In the genomic region with DNA sequence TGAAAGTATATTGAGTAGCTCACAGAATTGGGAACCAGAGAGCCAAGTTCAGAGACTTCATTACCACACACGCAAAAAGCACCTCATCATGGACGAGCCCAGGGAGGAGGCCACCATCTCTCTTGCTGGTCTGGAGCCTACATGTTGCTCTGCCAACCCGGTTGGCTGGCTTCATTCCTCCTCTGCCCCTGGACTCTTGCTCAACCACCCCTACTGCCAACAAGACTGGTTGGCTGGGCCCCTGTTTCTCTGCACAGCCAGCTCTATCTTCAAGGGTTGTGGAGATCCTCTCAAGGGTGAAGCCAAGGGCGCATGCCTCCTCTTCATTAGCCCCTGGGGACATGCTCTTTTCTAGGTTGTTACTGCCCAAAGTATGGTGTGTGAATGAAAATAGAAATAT, we compare ENCODE assay signal across 20 cellular contexts.
DNase-seq lines count a peak whose midpoint lies in the region; ATAC-seq and TF ChIP-seq lines count a peak whose summit lies in the region.
"Had no signal": no experiment of that assay in that cellular context is flagged by ENCODE, and none has a peak within 500 bp of the region (broad histone marks: within the 10 kb centered on the region; RNA-seq: fewer than 3 reads in every experiment).

No MANE protein-coding gene starts in this region.

- H3K4me2 ChIP-seq in Loucy (ENCODE audit: low read depth, low read length, poor library complexity, severe bottlenecking), result peak overlapping the region; percentile 26
- H3K4me2 ChIP-seq: A549; BLaER1 treated with 17β-estradiol and CSF1 and Interleukin-3, amounts not matched to agents 10 nM and 100 nM had no signal

- TF ChIP-seq CTCF in Loucy (conservative IDR thresholded peaks at IDR 0.05; ENCODE audit: low read length) (no peak), esophagus muscularis mucosa (IDR thresholded peaks at IDR 0.05) (no peak), nephron (IDR thresholded peaks at IDR 0.05; ENCODE audit: unreplicated experiment in 3 of 3) (no peak), Caco-2 (IDR thresholded peaks at IDR 0.05; ENCODE audit: insufficient read depth in 1 of 2, low read depth in 1 of 2, low read length in 1 of 2, severe bottlenecking in 1 of 2, unreplicated experiment in 1 of 2) (no peak)

- H3K4me1 ChIP-seq in Loucy (ENCODE audit: insufficient read depth, low read length, poor library complexity, severe bottlenecking) (peaks cover 17% of the 10 kb centered on the region), esophagus muscularis mucosa (peaks cover 4 to 35% (median 26%) of the 10 kb centered on the region in 4 donors), Caco-2 (no peaks in the 10 kb centered on the region)
- H3K4me1 ChIP-seq: A549, BE2C had no signal

- CTCF ChIA-PET in Caco-2 (lab: Charles Lee), result no interaction called here

- intact Hi-C loops in esophagus muscularis mucosa (cut with DNase I), result no loop called here
- intact Hi-C loops in Right ventricle myocardium superior (cut with DNase I), result no loop called here
- intact Hi-C loops in Caco-2 (cut with micrococcal nuclease; ENCODE audit: unreplicated experiment), result no loop called here

- H3K9ac ChIP-seq in Loucy (ENCODE audit: low read depth, low read length, poor library complexity, severe bottlenecking), result peak overlapping the region; percentile 12
- H3K9ac ChIP-seq: BLaER1 treated with 17β-estradiol and CSF1 and Interleukin-3, amounts not matched to agents 10 nM and 100 nM; GM23248 had no signal

- no peaks in the 10 kb centered on the region for H3K9me2 ChIP-seq in Loucy (replicated peaks; ENCODE audit: low read depth, low read length)

- H3K9me3 Mint-ChIP-seq in nephron (peaks cover under 1% of the 10 kb centered on the region), Caco-2 (ENCODE audit: unreplicated experiment) (peaks cover 13% of the 10 kb centered on the region)
- H3K9me3 Mint-ChIP-seq: CD4-positive, alpha-beta memory T cell had no signal

- H3K36me3 ChIP-seq in Loucy (ENCODE audit: insufficient read depth, low read length) (no peaks in the 10 kb centered on the region), esophagus muscularis mucosa (no peaks in the 10 kb centered on the region), Caco-2 (ENCODE audit: control insufficient read depth, insufficient read depth, low read length) (no peaks in the 10 kb centered on the region)
- H3K36me3 ChIP-seq: BE2C; BLaER1 treated with 17β-estradiol and CSF1 and Interleukin-3, amounts not matched to agents 10 nM and 100 nM had no signal

- no peak for ATAC-seq in Right ventricle myocardium superior (ENCODE audit: poor library complexity)
- ATAC-seq: A549 had no signal

- no peak overlapping the region for H3K4me3 Mint-ChIP-seq in nephron
- no peak overlapping the region for H3K4me3 Mint-ChIP-seq in Caco-2 (ENCODE audit: unreplicated experiment)
- H3K4me3 Mint-ChIP-seq: CD4-positive, alpha-beta memory T cell had no signal

- POLR2A ChIA-PET in Caco-2 (lab: Charles Lee), result no interaction called here

- DNase-seq in esophagus muscularis mucosa (ENCODE audit: extremely low spot score) (peak; percentile 4), Right ventricle myocardium superior (no peak), Caco-2 (no peak), NCI-H1694 treated with DMSO at 0.1 percent for 48 hours (lab: John Stamatoyannopoulos, UW) (no peak)
- no peak for DNase-seq in stimulated activated CD4-positive, alpha-beta T cell treated with anti-CD3 and anti-CD28 coated beads, Interleukin-2, amount 100 ng/mL, for 48 hours
- DNase-seq: 8988T; ACHN; AML-193; BE2C; CD4-positive, alpha-beta memory T cell; COR-L47; DMS153; DND-41; GM23248; H7; HCEC 1CT had no signal

- no peak overlapping the region for H3K4me3 ChIP-seq in Loucy (ENCODE audit: low read length, poor library complexity, severe bottlenecking)
- H3K4me3 ChIP-seq in esophagus muscularis mucosa, result no peak overlapping the region
- no peak overlapping the region for H3K4me3 ChIP-seq in Caco-2 (ENCODE audit: low read depth, low read length)
- H3K4me3 ChIP-seq: A549; BLaER1 treated with 17β-estradiol and CSF1 and Interleukin-3, amounts not matched to agents 10 nM and 100 nM; GM23248 had no signal

- no peak overlapping the region for H2AFZ ChIP-seq in Loucy (ENCODE audit: low read length)
- H2AFZ ChIP-seq: GM23248 had no signal

- no peak for TF ChIP-seq POLR2A in esophagus muscularis mucosa (IDR thresholded peaks at IDR 0.05; ENCODE audit: low read depth)

- WGBS in esophagus muscularis mucosa, result 98% methylated on average over 4 of the region's 4 CpGs

- H3K36me3 Mint-ChIP-seq in nephron (ENCODE audit: low read depth) (peaks cover under 1% of the 10 kb centered on the region), Caco-2 (ENCODE audit: insufficient read depth, unreplicated experiment) (no peaks in the 10 kb centered on the region)
- H3K36me3 Mint-ChIP-seq: CD4-positive, alpha-beta memory T cell had no signal

- H3K27me3 Mint-ChIP-seq in nephron (ENCODE audit: low read depth), result peaks cover 4% of the 10 kb centered on the region
- no peaks in the 10 kb centered on the region for H3K27me3 Mint-ChIP-seq in Caco-2 (ENCODE audit: insufficient read depth, unreplicated experiment)

- no peak for TF ChIP-seq EP300 in esophagus muscularis mucosa (IDR thresholded peaks at IDR 0.05)

- no TSS peak for BruUV-seq in Caco-2 (replicated peaks; lab: Mats Ljungman, UMichigan)

- H3K27ac Mint-ChIP-seq in nephron (peak overlapping the region in 2 of 3 experiments; percentile 42 to 54), Caco-2 (ENCODE audit: unreplicated experiment) (no peak overlapping the region)

- H3K27me3 ChIP-seq in Loucy (ENCODE audit: insufficient read depth, low read length, poor library complexity, severe bottlenecking) (no peaks in the 10 kb centered on the region), esophagus muscularis mucosa (no peaks in the 10 kb centered on the region), Caco-2 (replicated peaks; ENCODE audit: control insufficient read depth, insufficient read depth, low read length) (no peaks in the 10 kb centered on the region)
- H3K27me3 ChIP-seq: BE2C; BLaER1 treated with 17β-estradiol and CSF1 and Interleukin-3, amounts not matched to agents 10 nM and 100 nM had no signal

- no peaks in the 10 kb centered on the region for H4K20me1 ChIP-seq in Loucy (ENCODE audit: insufficient read depth, low read length, poor library complexity, severe bottlenecking)
- H4K20me1 ChIP-seq: BLaER1 treated with 17β-estradiol and CSF1 and Interleukin-3, amounts not matched to agents 10 nM and 100 nM had no signal

- H3K27ac ChIP-seq in esophagus muscularis mucosa (replicated peaks in 1 of 4), result no peak overlapping the region
- H3K27ac ChIP-seq: A549; BLaER1 treated with 17β-estradiol and CSF1 and Interleukin-3, amounts not matched to agents 10 nM and 100 nM; GM23248 had no signal

- H3K79me2 ChIP-seq in Loucy (ENCODE audit: insufficient read depth, low read length), result no peaks in the 10 kb centered on the region

- H3K4me1 Mint-ChIP-seq in nephron (peaks cover 29% of the 10 kb centered on the region), Caco-2 (ENCODE audit: low read depth, unreplicated experiment) (no peaks in the 10 kb centered on the region)
- H3K4me1 Mint-ChIP-seq: CD4-positive, alpha-beta memory T cell had no signal

- no peaks in the 10 kb centered on the region for H3F3A ChIP-seq in Loucy (ENCODE audit: low read depth)

- H3K9me3 ChIP-seq in Loucy (ENCODE audit: insufficient read depth, low read depth, low read length), result no peaks in the 10 kb centered on the region
- no peaks in the 10 kb centered on the region for H3K9me3 ChIP-seq in esophagus muscularis mucosa
- H3K9me3 ChIP-seq in Caco-2, result no peaks in the 10 kb centered on the region
- H3K9me3 ChIP-seq: BE2C had no signal
